In genomic region chr16:17177242-17177967, GRCh38 we compare ENCODE assay signal across 16 cellular contexts.
DNase-seq lines count a peak whose midpoint lies in the region; TF ChIP-seq lines count a peak whose summit lies in the region.
"Had no signal": no experiment of that assay in that cellular context is flagged by ENCODE, and none has a peak within 500 bp of the region (broad histone marks: within the 10 kb centered on the region; RNA-seq: fewer than 3 reads in every experiment).

No MANE protein-coding gene starts in this region.

- H3K9me3 ChIP-seq in neural cell (ENCODE audit: low read length) (no peaks in the 10 kb centered on the region), esophagus muscularis mucosa (no peaks in the 10 kb centered on the region)
- H3K9me3 ChIP-seq: adrenal gland had no signal

- no peak overlapping the region for H3K4me3 ChIP-seq in epithelial cell of esophagus (ENCODE audit: low read length)
- H3K4me3 ChIP-seq in neural cell (ENCODE audit: low read length) = peak overlapping the region; percentile 12
- no peak overlapping the region for H3K4me3 ChIP-seq in esophagus muscularis mucosa
- H3K4me3 ChIP-seq: adrenal gland had no signal

- no peaks in the 10 kb centered on the region for H3K79me2 ChIP-seq in neural cell (replicated peaks; ENCODE audit: insufficient read depth, low read length)

- no peak for TF ChIP-seq POLR2A in esophagus muscularis mucosa (IDR thresholded peaks at IDR 0.05; ENCODE audit: low read depth)

- peak overlapping the region; percentile 75 for H3K27ac ChIP-seq in neural cell (ENCODE audit: low read length)
- no peak overlapping the region for H3K27ac ChIP-seq in esophagus muscularis mucosa (replicated peaks in 1 of 4)
- H3K27ac ChIP-seq: adrenal gland had no signal

- no peaks in the 10 kb centered on the region for H3F3A ChIP-seq in neural cell (ENCODE audit: insufficient read depth, low read length, poor library complexity, severe bottlenecking)

- 74% methylated on average over 7 of the region's 7 CpGs for WGBS in esophagus muscularis mucosa

- H3K9me2 ChIP-seq in neural cell (ENCODE audit: insufficient read depth, low read length) = no peaks in the 10 kb centered on the region

- DNase-seq in ELF-1 (ENCODE audit: low read depth, low spot score) (peak; percentile 15), NCI-H82 (lab: John Stamatoyannopoulos, UW) (peak; percentile 66), epithelial cell of esophagus (ENCODE audit: low read depth) (peak; percentile 41), esophagus muscularis mucosa (ENCODE audit: extremely low spot score) (no peak), GM19240 (ENCODE audit: insufficient read length, low spot score) (no peak), NCI-H1417 (lab: John Stamatoyannopoulos, UW) (no peak)
- no peak for DNase-seq in stimulated activated CD4-positive, alpha-beta T cell treated with anti-CD3 and anti-CD28 coated beads, Interleukin-15, amount 100 ng/mL, for 24 hours
- DNase-seq: activated CD4-positive, CD25-positive, alpha-beta regulatory T cell; adrenal gland; KG1; NCI-H1417 treated with DMSO at 0.1 percent for 48 hours; NCI-H446 treated with DMSO at 0.1 percent for 48 hours; SHP77; stimulated activated CD4-positive, alpha-beta T cell treated with anti-CD3 and anti-CD28 coated beads, Interleukin-4, amount 100 ng/mL, for 24 hours; stimulated activated CD8-positive, alpha-beta memory T cell treated with anti-CD3 and anti-CD28 coated beads, Interleukin-4, amount 100 ng/mL, for 48 hours had no signal

- H2AFZ ChIP-seq in neural cell (ENCODE audit: low read depth, low read length) = no peak overlapping the region

- TF ChIP-seq CTCF in epithelial cell of esophagus (IDR thresholded peaks at IDR 0.05; ENCODE audit: insufficient read depth, low read depth, low read length, missing control alignments) (no peak), neural cell (IDR thresholded peaks at IDR 0.05; ENCODE audit: poor library complexity, severe bottlenecking) (no peak), esophagus muscularis mucosa (IDR thresholded peaks at IDR 0.05) (no peak)

- TF ChIP-seq EP300 in neural cell (conservative IDR thresholded peaks at IDR 0.05; ENCODE audit: poor library complexity, severe bottlenecking) (peak; percentile 73), esophagus muscularis mucosa (IDR thresholded peaks at IDR 0.05) (no peak)

- no peak overlapping the region for H3K4me2 ChIP-seq in neural cell (ENCODE audit: low read length)

- H3K9ac ChIP-seq in neural cell (ENCODE audit: low read length) = peak overlapping the region; percentile 33

- intact Hi-C loops in esophagus muscularis mucosa (cut with DNase I) = no loop called here

- TF ChIP-seq RAD21 in neural cell (conservative IDR thresholded peaks at IDR 0.05) = no peak

- H3K27me3 ChIP-seq in neural cell (ENCODE audit: insufficient read depth, low read depth, low read length) (no peaks in the 10 kb centered on the region), esophagus muscularis mucosa (no peaks in the 10 kb centered on the region)
- H3K27me3 ChIP-seq: adrenal gland had no signal

- no peaks in the 10 kb centered on the region for H4K20me1 ChIP-seq in neural cell (ENCODE audit: insufficient read depth)

- H3K4me1 ChIP-seq in esophagus muscularis mucosa = peaks cover 0 to 8% (median 3%) of the 10 kb centered on the region in 4 donors
- H3K4me1 ChIP-seq: adrenal gland had no signal

- H3K36me3 ChIP-seq in neural cell (ENCODE audit: insufficient read depth, low read length) (no peaks in the 10 kb centered on the region), esophagus muscularis mucosa (peaks cover 0 to 21% (median 8%) of the 10 kb centered on the region in 4 donors)
- H3K36me3 ChIP-seq: adrenal gland had no signal

TF ChIP-seq in neural cell, 6 proteins besides CTCF, POLR2A, EP300 and RAD21:
- TF ChIP-seq EZH2 (IDR thresholded peaks at IDR 0.05; ENCODE audit: borderline replicate concordance, insufficient read depth, low read length, poor library complexity, severe bottlenecking) (no peak), TAF1 (IDR thresholded peaks at IDR 0.05; ENCODE audit: low read depth) (no peak), SMC3 (conservative IDR thresholded peaks at IDR 0.05; ENCODE audit: poor library complexity) (no peak), POLR2AphosphoS5 (IDR thresholded peaks at IDR 0.05) (peak; percentile 61), MXI1 (conservative IDR thresholded peaks at IDR 0.05; ENCODE audit: poor library complexity, severe bottlenecking) (no peak), REST (IDR thresholded peaks at IDR 0.05; ENCODE audit: borderline replicate concordance) (peak; percentile 90)
TF ChIP-seq in neural cell: peak in this region for 2.

Comparison
In these comparisons a context has a peak if more than half of its experiments do, and no peak if none do; other contexts are left out.
1. DNase-seq: peak in ELF-1 (single experiment), NCI-H82 (single experiment) and epithelial cell of esophagus (single experiment); none in esophagus muscularis mucosa (single experiment), GM19240 (single experiment), stimulated activated CD4-positive, alpha-beta T cell treated with anti-CD3 and anti-CD28 coated beads, Interleukin-15, amount 100 ng/mL, for 24 hours (single experiment) and NCI-H1417 (0 of 3).